15 cellular contexts compared by ENCODE assay signal in the genomic region with DNA sequence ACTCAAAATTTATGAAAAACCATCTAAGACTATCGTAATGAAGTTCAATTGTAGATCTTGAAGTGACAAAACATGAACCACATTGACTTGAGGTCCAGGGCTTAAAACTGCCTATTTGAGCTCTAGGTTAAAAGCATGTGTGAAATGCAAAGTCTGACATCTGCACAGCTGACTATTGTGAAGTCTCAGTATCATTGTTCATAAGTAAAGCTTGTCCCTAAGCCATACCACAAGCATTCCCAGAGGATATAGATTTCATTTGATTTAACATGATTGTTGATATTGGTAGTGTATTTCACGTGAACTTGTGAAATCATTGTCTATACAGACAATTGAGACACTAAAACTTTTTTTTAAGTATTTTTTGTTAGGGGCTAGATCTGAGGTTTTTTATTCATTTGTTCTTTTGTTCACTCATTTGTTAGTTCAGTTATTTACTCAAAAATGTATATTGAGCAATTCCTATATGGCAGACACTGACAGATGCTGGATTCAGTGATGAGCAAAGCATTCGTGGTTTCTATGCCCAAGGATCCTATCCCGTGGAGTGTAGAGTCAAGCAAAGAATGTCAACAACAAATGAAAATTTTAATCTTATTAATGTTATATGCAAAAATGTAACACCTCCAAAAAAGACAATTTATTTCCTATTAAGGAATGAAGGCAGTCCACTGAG.
DNase-seq lines count a peak whose midpoint lies in the region; ATAC-seq, FAIRE-seq and TF ChIP-seq lines count a peak whose summit lies in the region.
"Had no signal": no experiment of that assay in that cellular context is flagged by ENCODE, and none has a peak within 500 bp of the region (broad histone marks: within the 10 kb centered on the region; RNA-seq: fewer than 3 reads in every experiment).

No MANE protein-coding gene starts in this region.

- TF ChIP-seq EP300 in A549 (IDR thresholded peaks at IDR 0.05): no peak

- H3K4me3 ChIP-seq in A549: no peak overlapping the region
- H3K4me3 ChIP-seq in astrocyte (ENCODE audit: insufficient read depth, low read depth, low read length): no peak overlapping the region
- H3K4me3 ChIP-seq: K562 had no signal

- TF ChIP-seq CTCF in A549 (IDR thresholded peaks at IDR 0.05) (no peak), astrocyte (IDR thresholded peaks at IDR 0.05; ENCODE audit: insufficient read depth, low read depth, low read length) (no peak), D721Med (IDR thresholded peaks at IDR 0.05; ENCODE audit: insufficient read depth, missing control alignments) (no peak)

- TF ChIP-seq RAD21 in A549 (conservative IDR thresholded peaks at IDR 0.05 in 1 of 2, IDR thresholded peaks at IDR 0.05 in 1 of 2): no peak

- H3K4me2 ChIP-seq in A549 (peak overlapping the region; percentile 74), astrocyte (ENCODE audit: low read length) (no peak overlapping the region)

- H3K27me3 Mint-ChIP-seq in astrocyte (ENCODE audit: low read depth, unreplicated experiment): no peaks in the 10 kb centered on the region

- no peak overlapping the region for H3K4me3 Mint-ChIP-seq in astrocyte (ENCODE audit: unreplicated experiment)

- no peak for ATAC-seq in A549
- ATAC-seq in HG02610 (IDR thresholded peaks at IDR 0.05; ENCODE audit: unreplicated experiment): no peak
- no peak for ATAC-seq in HG03025 (IDR thresholded peaks at IDR 0.05; ENCODE audit: low FRiP score, unreplicated experiment)
- ATAC-seq in HG02870 (IDR thresholded peaks at IDR 0.05; ENCODE audit: unreplicated experiment): no peak
- ATAC-seq: K562 had no signal

- no peaks in the 10 kb centered on the region for H3K27me3 ChIP-seq in astrocyte (ENCODE audit: insufficient read depth, low read length)

- no peaks in the 10 kb centered on the region for H3K36me3 Mint-ChIP-seq in astrocyte (ENCODE audit: low read depth, unreplicated experiment)

- H3K36me3 ChIP-seq in astrocyte (ENCODE audit: insufficient read depth, low read length): no peaks in the 10 kb centered on the region

- H3K4me1 ChIP-seq in A549 (peaks cover 98% of the 10 kb centered on the region), astrocyte (ENCODE audit: insufficient read depth, low read length) (peaks cover 12% of the 10 kb centered on the region)

- no peak overlapping the region for H3K9ac ChIP-seq in astrocyte (ENCODE audit: low read length)

- H3K27ac ChIP-seq in A549 (peak overlapping the region; percentile 85 to 98), astrocyte (ENCODE audit: low read depth, low read length) (no peak overlapping the region)

- no peak for DNase-seq in A549 (ENCODE audit: low read depth in 1 of 2, low spot score in 1 of 2)
- DNase-seq in HCEC 1CT: peak; percentile 57
- no peak for DNase-seq in astrocyte (ENCODE audit: low read depth)
- DNase-seq in myocyte (ENCODE audit: low read depth): peak; percentile 17
- DNase-seq in D721Med (ENCODE audit: insufficient read length, low spot score): no peak
- DNase-seq: C1 segment of cervical spinal cord, H7, NCI-H1436, NCI-H2029, NCI-H510A treated with DMSO at 0.1 percent for 48 hours, NCI-H82 had no signal

- no peaks in the 10 kb centered on the region for H3K79me2 ChIP-seq in astrocyte (ENCODE audit: insufficient read depth, low read length)

- peaks cover 20% of the 10 kb centered on the region for H3K4me1 Mint-ChIP-seq in astrocyte (ENCODE audit: low read depth, unreplicated experiment)

- CTCF ChIA-PET in A549 (lab: Yijun Ruan, JAX): interaction anchor here (0.9 to 1.0 kb wide), 2 partner anchors 12 to 177 kb away, joined by 3 read pairs; no protein-coding TSS in a partner anchor

- H2AFZ ChIP-seq in astrocyte (ENCODE audit: low read depth, low read length): no peak overlapping the region

- H3K9me3 Mint-ChIP-seq in astrocyte (ENCODE audit: unreplicated experiment): no peaks in the 10 kb centered on the region

- FAIRE-seq in A549 (lab: Jason Lieb, UNC): no peak
- no peak for FAIRE-seq in astrocyte (lab: Jason Lieb, UNC)
- FAIRE-seq in D721Med (lab: Jason Lieb, UNC): no peak
- FAIRE-seq: K562 had no signal

- WGBS in A549 (ENCODE audit: missing lambda C conversion rate): 60% methylated on average over 4 of the region's 4 CpGs

- H3K27ac Mint-ChIP-seq in astrocyte (ENCODE audit: unreplicated experiment): peak overlapping the region; percentile 48

- H4K20me1 ChIP-seq in astrocyte (ENCODE audit: insufficient read depth, low read length): no peaks in the 10 kb centered on the region

- no peak for TF ChIP-seq POLR2A in A549 (IDR thresholded peaks at IDR 0.05; ENCODE audit: low read length)

- H3K9me3 ChIP-seq in A549 (no peaks in the 10 kb centered on the region), astrocyte (ENCODE audit: insufficient read depth, low read depth, low read length) (no peaks in the 10 kb centered on the region)

- POLR2A ChIA-PET in A549 (lab: Yijun Ruan, JAX): no interaction called here

TF ChIP-seq in A549, 52 proteins besides CTCF, POLR2A, EP300 and RAD21:
- TF ChIP-seq FOSL2 (IDR thresholded peaks at IDR 0.05) (no peak), FOSL2 (CRISPR knock-in tag; IDR thresholded peaks at IDR 0.05) (no peak; the same call in 1 of the 2 replicates), HOXA7 (CRISPR knock-in tag; IDR thresholded peaks at IDR 0.05) (no peak), CEBPB (IDR thresholded peaks at IDR 0.05) (peak; percentile 46 to 60; a peak in 2 of 4 replicates)
TF ChIP-seq in A549: peak in this region for 1.

Comparison
In these comparisons a context has a peak if more than half of its experiments do, and no peak if none do; other contexts are left out.
1. DNase-seq: peak in HCEC 1CT (single experiment) and myocyte (single experiment); none in A549 (0 of 2), astrocyte (single experiment) and D721Med (single experiment).